Comparison of ENCODE assay signal across 8 cellular contexts in genomic region chr12:1691123-1692007, GRCh38. TPM values are rescaled to one million over a fixed set of nuclear protein-coding genes. Genes with fewer than 3 reads are reported as not detected.
DNase-seq lines count a peak whose midpoint lies in the region; ATAC-seq and TF ChIP-seq lines count a peak whose summit lies in the region.

No MANE protein-coding gene starts in this region.

- DNase-seq in CD8-positive, alpha-beta memory T cell, result peak in 3 of 5 donors; percentile 9 to 47 (median 35)
- DNase-seq in GM19238 (ENCODE audit: insufficient read length, low spot score) (peak; percentile 37), RPMI8226 (peak; percentile 52), mammary epithelial cell (peak; percentile 43), left kidney (ENCODE audit: low read depth, low spot score) (peak; percentile 88), GOT3 (lab: John Stamatoyannopoulos, UW) (no peak)

- BruUV-seq in mammary epithelial cell (replicated peaks; lab: Mats Ljungman, UMichigan), result no TSS peak

- H2AFZ ChIP-seq in mammary epithelial cell (ENCODE audit: low read depth, low read length), result peak overlapping the region; percentile 88

- H3K9me3 Mint-ChIP-seq in CD8-positive, alpha-beta memory T cell, result no peaks in the 10 kb centered on the region
- H3K9me3 Mint-ChIP-seq in stimulated activated memory B cell treated with anti-CD40 and anti-IgM and Interleukin-4, amounts not matched to agents 10 μg/mL and 1 μg/mL and 100 μg/mL, for 72 hours, result no peaks in the 10 kb centered on the region

- POLR2A ChIA-PET in CD8-positive, alpha-beta memory T cell (lab: Charles Lee), result interaction anchor here (1.0 to 1.9 kb wide), 3 partner anchors 10 to 30 kb away, joined by 3 to 8 read pairs (median 4); no protein-coding TSS in a partner anchor

- CTCF ChIA-PET in CD8-positive, alpha-beta memory T cell (lab: Charles Lee), result interaction anchor here (0.8 to 3.5 kb wide), 9 partner anchors 9 to 248 kb away, joined by 3 to 10 read pairs (median 4); no protein-coding TSS in a partner anchor
- CTCF ChIA-PET in mammary epithelial cell (lab: Charles Lee; ENCODE audit: low non-redundant PET), result no interaction called here

- WGBS in mammary epithelial cell (ENCODE audit: low coverage, missing lambda C conversion rate), result 2% methylated on average over 17 of the region's 56 CpGs

- peak overlapping the region; percentile 87 to 98 (median 90) for H3K4me3 Mint-ChIP-seq in CD8-positive, alpha-beta memory T cell
- H3K4me3 Mint-ChIP-seq in stimulated activated memory B cell treated with anti-CD40 and anti-IgM and Interleukin-4, amounts not matched to agents 10 μg/mL and 1 μg/mL and 100 μg/mL, for 72 hours, result peak overlapping the region; percentile 97

- peaks cover 54% of the 10 kb centered on the region for H3K79me2 ChIP-seq in mammary epithelial cell (ENCODE audit: insufficient read depth, low read length)

- H3K27ac Mint-ChIP-seq in CD8-positive, alpha-beta memory T cell, result peak overlapping the region; percentile 91 to 100 (median 98)
- peak overlapping the region; percentile 98 for H3K27ac Mint-ChIP-seq in stimulated activated memory B cell treated with anti-CD40 and anti-IgM and Interleukin-4, amounts not matched to agents 10 μg/mL and 1 μg/mL and 100 μg/mL, for 72 hours

- H3K9me3 ChIP-seq in CD8-positive, alpha-beta memory T cell (ENCODE audit: low read length), result no peaks in the 10 kb centered on the region
- H3K9me3 ChIP-seq in mammary epithelial cell (replicated peaks; ENCODE audit: insufficient read depth, low read length), result no peaks in the 10 kb centered on the region

- dilution Hi-C loops in mammary epithelial cell (cut with HindIII; ENCODE audit: low sequenced_read_pairs), result no loop called here

- peak overlapping the region; percentile 83 for H3K9ac ChIP-seq in mammary epithelial cell (ENCODE audit: insufficient read depth, low read length)

- intact Hi-C loops in mammary epithelial cell (cut with micrococcal nuclease), result loop anchor here (2.0 to 5.0 kb wide), 3 partner anchors 31 to 99 kb away; no protein-coding TSS in a partner anchor

- peak; percentile 41 for ATAC-seq in HG03196 (IDR thresholded peaks at IDR 0.05; ENCODE audit: unreplicated experiment)
- ATAC-seq in stimulated activated memory B cell treated with anti-CD40 and anti-IgM and Interleukin-4, amounts not matched to agents 10 μg/mL and 1 μg/mL and 100 μg/mL, for 72 hours, result peak; percentile 67

- no peaks in the 10 kb centered on the region for H3K36me3 ChIP-seq in CD8-positive, alpha-beta memory T cell (ENCODE audit: insufficient read depth, low read length)
- no peaks in the 10 kb centered on the region for H3K36me3 ChIP-seq in mammary epithelial cell (ENCODE audit: insufficient read depth, low read length)

- H4K20me1 ChIP-seq in mammary epithelial cell (ENCODE audit: insufficient read depth, low read length), result peaks cover 3% of the 10 kb centered on the region

- H3K27me3 Mint-ChIP-seq in CD8-positive, alpha-beta memory T cell, result peaks cover 4 to 6% of the 10 kb centered on the region in 2 donors
- no peaks in the 10 kb centered on the region for H3K27me3 Mint-ChIP-seq in stimulated activated memory B cell treated with anti-CD40 and anti-IgM and Interleukin-4, amounts not matched to agents 10 μg/mL and 1 μg/mL and 100 μg/mL, for 72 hours

- H3K4me3 ChIP-seq in CD8-positive, alpha-beta memory T cell (ENCODE audit: low read length), result peak overlapping the region; percentile 77
- peak overlapping the region; percentile 81 to 98 (median 92) for H3K4me3 ChIP-seq in mammary epithelial cell (replicated peaks in 1 of 3; ENCODE audit: insufficient read depth in 1 of 3, low read depth in 2 of 3, low read length in 3 of 3)

- H3K36me3 Mint-ChIP-seq in CD8-positive, alpha-beta memory T cell, result peaks cover 0 to 22% (median 4%) of the 10 kb centered on the region in 3 donors
- H3K36me3 Mint-ChIP-seq in stimulated activated memory B cell treated with anti-CD40 and anti-IgM and Interleukin-4, amounts not matched to agents 10 μg/mL and 1 μg/mL and 100 μg/mL, for 72 hours, result no peaks in the 10 kb centered on the region

- peak overlapping the region; percentile 67 for H3K4me2 ChIP-seq in mammary epithelial cell (ENCODE audit: insufficient read depth, low read depth, low read length)

- no peaks in the 10 kb centered on the region for H3K27me3 ChIP-seq in CD8-positive, alpha-beta memory T cell (ENCODE audit: insufficient read depth, low read length, poor library complexity, severe bottlenecking)
- no peaks in the 10 kb centered on the region for H3K27me3 ChIP-seq in mammary epithelial cell (ENCODE audit: insufficient read depth, low read length)

- H3K27ac ChIP-seq in CD8-positive, alpha-beta memory T cell (ENCODE audit: low read depth, low read length), result peak overlapping the region; percentile 84
- H3K27ac ChIP-seq in mammary epithelial cell (ENCODE audit: insufficient read depth, low read depth, low read length), result peak overlapping the region; percentile 90

- peaks cover 46 to 55% (median 53%) of the 10 kb centered on the region in 3 donors for H3K4me1 Mint-ChIP-seq in CD8-positive, alpha-beta memory T cell
- peaks cover 38% of the 10 kb centered on the region for H3K4me1 Mint-ChIP-seq in stimulated activated memory B cell treated with anti-CD40 and anti-IgM and Interleukin-4, amounts not matched to agents 10 μg/mL and 1 μg/mL and 100 μg/mL, for 72 hours

- peaks cover 20% of the 10 kb centered on the region for H3K4me1 ChIP-seq in CD8-positive, alpha-beta memory T cell (ENCODE audit: insufficient read depth, low read length)
- H3K4me1 ChIP-seq in mammary epithelial cell (ENCODE audit: insufficient read depth, low read length), result peaks cover 8% of the 10 kb centered on the region

- in situ Hi-C loops in mammary epithelial cell (cut with MboI; ENCODE audit: low sequenced_read_pairs in 2 of 2), result no loop called here

- TF ChIP-seq CTCF in mammary epithelial cell (conservative IDR thresholded peaks at IDR 0.05 in 1 of 2, IDR thresholded peaks at IDR 0.05 in 1 of 2; ENCODE audit: extremely low read depth in 1 of 2, insufficient read depth in 1 of 2, low read depth in 1 of 2, low read length in 2 of 2), result no peak

RNA-seq across cellular contexts. Expression of gene ADIPOR2, which starts 0.5 kb away (rescaled TPM):
- total RNA-seq in CD8-positive, alpha-beta memory T cell, result 10 to 100 TPM; 54.1 to 63.9 TPM
- polyA plus RNA-seq in CD8-positive, alpha-beta memory T cell, result 2.4 TPM
- 10 to 100 TPM; 46.7 to 73.0 TPM for total RNA-seq in mammary epithelial cell
- 35.8 TPM for polyA plus RNA-seq in mammary epithelial cell
- 48.8 TPM for polyA minus RNA-seq in mammary epithelial cell
